In the genomic region with DNA sequence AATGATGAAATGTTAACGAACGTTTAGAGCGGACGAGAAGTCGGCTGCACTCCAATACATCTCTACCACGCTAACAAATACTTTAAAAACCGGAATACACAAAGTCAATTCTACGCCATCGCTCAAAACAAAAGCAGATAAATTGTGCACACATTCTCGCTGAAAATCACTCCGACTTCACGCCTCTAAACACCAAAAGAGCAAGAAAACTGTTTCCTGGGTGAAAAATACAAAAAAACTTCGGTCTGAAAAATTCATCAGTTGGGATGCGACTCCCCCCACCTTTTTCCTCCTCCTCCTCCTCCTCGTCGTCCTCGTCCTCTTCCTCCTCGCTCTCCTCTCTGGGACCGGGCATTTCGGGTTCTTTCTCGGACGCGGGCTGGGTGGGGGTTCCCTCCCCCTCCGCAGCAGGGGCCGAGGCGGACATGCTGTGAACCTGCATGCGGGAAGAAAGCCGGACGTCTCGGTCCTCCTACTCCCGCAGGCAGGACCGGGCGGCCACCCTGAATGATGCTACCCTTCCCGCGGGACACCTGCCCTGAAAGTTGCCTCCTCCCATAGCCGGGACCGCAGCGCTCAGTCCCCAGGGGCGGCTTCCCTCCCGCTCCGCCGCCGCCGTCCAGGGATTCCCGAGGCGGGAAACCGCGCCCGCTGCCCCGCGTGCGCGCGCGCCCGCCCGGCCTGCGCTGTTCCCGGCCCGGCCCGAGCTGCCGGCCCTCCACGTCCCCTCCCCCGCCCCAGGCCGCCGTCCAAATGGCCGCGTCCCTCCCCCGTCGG, we compare ENCODE assay signal across 8 cellular contexts. TPM values are rescaled to one million over a fixed set of nuclear protein-coding genes. Genes with fewer than 3 reads are reported as not detected.
DNase-seq lines count a peak whose midpoint lies in the region; ATAC-seq and TF ChIP-seq lines count a peak whose summit lies in the region.

No MANE protein-coding gene starts in this region.

- peak overlapping the region; percentile 65 to 98 (median 89) for H3K4me3 ChIP-seq in breast epithelium
- peak overlapping the region; percentile 76 to 98 (median 90) for H3K4me3 ChIP-seq in gastrocnemius medialis

- H3K27me3 ChIP-seq in CD4-positive, alpha-beta T cell (ENCODE audit: control insufficient read depth, insufficient read depth, low read length) = no peaks in the 10 kb centered on the region
- H3K27me3 ChIP-seq in breast epithelium (no peaks in the 10 kb centered on the region), gastrocnemius medialis (no peaks in the 10 kb centered on the region)

- ATAC-seq in CD4-positive, alpha-beta T cell (ENCODE audit: poor library complexity) = peak; percentile 22
- peak; percentile 10 for ATAC-seq in GM19351 (IDR thresholded peaks at IDR 0.05; ENCODE audit: unreplicated experiment)
- ATAC-seq in HG03460 (IDR thresholded peaks at IDR 0.05; ENCODE audit: unreplicated experiment) = peak; percentile 12
- ATAC-seq in gastrocnemius medialis = peak; percentile 84 to 85

- no peaks in the 10 kb centered on the region for H3K27me3 Mint-ChIP-seq in CD4-positive, alpha-beta T cell

- TF ChIP-seq CTCF in CD4-positive, alpha-beta T cell (IDR thresholded peaks at IDR 0.05) = no peak
- no peak for TF ChIP-seq CTCF in breast epithelium (IDR thresholded peaks at IDR 0.05)
- no peak for TF ChIP-seq CTCF in gastrocnemius medialis (IDR thresholded peaks at IDR 0.05 in 4 of 5, conservative IDR thresholded peaks at IDR 0.05 in 1 of 5)

- H3K36me3 Mint-ChIP-seq in CD4-positive, alpha-beta T cell (ENCODE audit: low read depth) = peaks cover 46% of the 10 kb centered on the region

- H3K36me3 ChIP-seq in breast epithelium (no peaks in the 10 kb centered on the region), gastrocnemius medialis (no peaks in the 10 kb centered on the region)

- H3K9me3 ChIP-seq in CD4-positive, alpha-beta T cell (ENCODE audit: control insufficient read depth, low read length) = no peaks in the 10 kb centered on the region
- H3K9me3 ChIP-seq in breast epithelium (peaks cover 0 to 6% of the 10 kb centered on the region in 2 donors), gastrocnemius medialis (no peaks in the 10 kb centered on the region)

- POLR2A ChIA-PET in CD4-positive, alpha-beta T cell (lab: Charles Lee) = interaction anchor here (0.7 to 2.4 kb wide), 4 partner anchors 9 to 663 kb away, joined by 3 to 10 read pairs (median 5); partner anchors contain the start of genes FAM8A1 and RNF144B

- H3K27ac Mint-ChIP-seq in CD4-positive, alpha-beta T cell = peak overlapping the region; percentile 98

- H3K4me1 Mint-ChIP-seq in CD4-positive, alpha-beta T cell (ENCODE audit: low read depth) = peaks cover 57% of the 10 kb centered on the region

- intact Hi-C loops in CD4-positive, alpha-beta T cell (cut with DNase I, micrococcal nuclease) = loop anchor here (1.0 to 10.0 kb wide), 5 partner anchors 108 to 1949 kb away; partner anchors contain the start of genes KDM1B (in 2 of the 2), TPMT (in 2 of the 2), ATXN1 (in 1 of the 2) and MBOAT1 (in 1 of the 2)
- intact Hi-C loops in breast epithelium (cut with DNase I; ENCODE audit: low total_unique reads) (no loop called here), gastrocnemius medialis (cut with DNase I; ENCODE audit: low total_unique reads) (loop anchor here (2.0 to 5.0 kb wide), 4 partner anchors 39 to 239 kb away; partner anchors contain the start of genes KDM1B, RNF144B and TPMT)

- H3K9me3 Mint-ChIP-seq in CD4-positive, alpha-beta T cell = no peaks in the 10 kb centered on the region

- CTCF ChIA-PET in CD4-positive, alpha-beta T cell (lab: Charles Lee) = no interaction called here

- H3K4me3 Mint-ChIP-seq in CD4-positive, alpha-beta T cell = peak overlapping the region; percentile 98

- DNase-seq in CD4-positive, alpha-beta T cell = peak in 5 of 10 experiments; percentile 7 to 17 (median 12)
- peak; percentile 73 for DNase-seq in SK-MEL-5 (ENCODE audit: low read depth, low spot score)
- DNase-seq in breast epithelium (ENCODE audit: low spot score in 2 of 2) = no peak
- peak; percentile 80 for DNase-seq in iPS-NIHi11 (ENCODE audit: low spot score)
- DNase-seq in gastrocnemius medialis = peak; percentile 59 to 66
- DNase-seq in OCI-M2 (lab: John Stamatoyannopoulos, UW; ENCODE audit: unreplicated experiment) = no peak

- TF ChIP-seq POLR2A in breast epithelium (IDR thresholded peaks at IDR 0.05) (no peak), gastrocnemius medialis (IDR thresholded peaks at IDR 0.05) (no peak)

- H3K4me1 ChIP-seq in breast epithelium = peaks cover 0 to 5% of the 10 kb centered on the region in 2 donors
- peaks cover 34 to 38% of the 10 kb centered on the region in 2 donors for H3K4me1 ChIP-seq in gastrocnemius medialis

- in situ Hi-C loops in SK-MEL-5 (cut with HindIII; ENCODE audit: low pct_unique_long_range_greater_than_20kb, low sequenced_read_pairs) = no loop called here
- in situ Hi-C loops in gastrocnemius medialis (cut with MboI; ENCODE audit: low sequenced_read_pairs in 4 of 4) = no loop called here

- peak overlapping the region; percentile 85 for H3K27ac ChIP-seq in CD4-positive, alpha-beta T cell (ENCODE audit: low read depth, low read length)
- H3K27ac ChIP-seq in breast epithelium = peak overlapping the region; percentile 99
- H3K27ac ChIP-seq in gastrocnemius medialis = peak overlapping the region; percentile 86 to 100 (median 96)

RNA-seq across cellular contexts. Expression of gene DEK, which starts 0.6 kb away (rescaled TPM):
- 10 to 100 TPM; 52.7 to 56.7 TPM for total RNA-seq in CD4-positive, alpha-beta T cell
- 141 and 143 TPM in 2 replicates for total RNA-seq in SK-MEL-5 (2014; rRNA removed; shearing (Covaris generic))
- polyA plus RNA-seq in SK-MEL-5 (2015; cell fraction: cytosol; rRNA removed) = 99.1 and 131 TPM in 2 replicates
- 97.4 and 110 TPM in 2 replicates for polyA plus RNA-seq in SK-MEL-5 (2015; cell fraction: nucleus; rRNA removed)
- total RNA-seq in breast epithelium = 100 to 1,000 TPM; 107 to 162 (median 125) TPM
- 100 to 1,000 TPM in 2 of 4 donors, 10 to 100 TPM in 2; 60.5 to 134 (median 105) TPM for total RNA-seq in gastrocnemius medialis

Comparison
In these comparisons a context has a peak if more than half of its experiments do, and no peak if none do; other contexts are left out.
1. ATAC-seq: peak in every context shown above with its lines; median percentile 84 in gastrocnemius medialis; 22 in CD4-positive, alpha-beta T cell; 12 in HG03460; 10 in GM19351.
2. DNase-seq: peak in SK-MEL-5 (single experiment), iPS-NIHi11 (single experiment) and gastrocnemius medialis (2 of 2); none in breast epithelium (0 of 2) and OCI-M2 (single experiment).
3. Peak in every context shown above with its lines, with median percentiles within 50 percentile points of each other: H3K27ac ChIP-seq.